In the genomic region with DNA sequence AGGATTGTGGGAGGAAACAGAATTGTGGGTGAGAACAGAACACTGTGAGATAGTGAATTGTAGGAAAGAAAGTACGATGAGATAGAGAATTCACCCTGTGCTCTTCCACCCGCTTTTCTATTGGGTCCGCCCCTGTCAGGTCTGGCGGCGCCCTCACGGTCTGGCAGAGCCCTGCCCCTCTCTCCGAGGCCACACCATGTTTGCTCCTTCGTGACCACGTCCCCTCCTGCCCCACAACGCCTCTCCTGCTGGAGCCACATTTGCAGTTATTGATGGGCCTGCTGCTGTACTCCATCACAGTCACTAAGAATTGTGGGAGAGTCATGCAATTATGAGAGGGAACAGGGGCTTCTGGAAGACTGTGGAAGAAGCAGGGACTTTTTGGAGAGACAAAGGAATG, we compare ENCODE assay signal across 14 cellular contexts.
DNase-seq lines count a peak whose midpoint lies in the region; ATAC-seq and TF ChIP-seq lines count a peak whose summit lies in the region.
"Had no signal": no experiment of that assay in that cellular context is flagged by ENCODE, and none has a peak within 500 bp of the region (broad histone marks: within the 10 kb centered on the region; RNA-seq: fewer than 3 reads in every experiment).

No MANE protein-coding gene starts in this region.

- TF ChIP-seq CTCF in GM23338 (conservative IDR thresholded peaks at IDR 0.05; ENCODE audit: low read depth in 2 of 2) (no peak), neural crest cell (conservative IDR thresholded peaks at IDR 0.05) (no peak), progenitor cell of endocrine pancreas (IDR thresholded peaks at IDR 0.05; ENCODE audit: unreplicated experiment) (no peak), coronary artery (IDR thresholded peaks at IDR 0.05) (no peak)

- H3K4me3 ChIP-seq in GM23338 (no peak overlapping the region), coronary artery (no peak overlapping the region)
- H3K4me3 ChIP-seq: HAP-1 had no signal

- H3K36me3 ChIP-seq in GM23338 (ENCODE audit: insufficient read depth) = no peaks in the 10 kb centered on the region
- H3K36me3 ChIP-seq: HAP-1 had no signal

- DNase-seq in GM23338 (ENCODE audit: low spot score) (no peak), neural crest cell (ENCODE audit: low read depth, low spot score) (no peak), progenitor cell of endocrine pancreas (ENCODE audit: low spot score, unreplicated experiment) (no peak), coronary artery (ENCODE audit: low spot score) (no peak)
- DNase-seq: C1 segment of cervical spinal cord; CD4-positive, alpha-beta memory T cell; COR-L47; DMS153; DND-41; GOT3; HFFc6 had no signal

- H3K27ac ChIP-seq in GM23338 (ENCODE audit: low read depth) (no peak overlapping the region), coronary artery (no peak overlapping the region)

- no peaks in the 10 kb centered on the region for H3K4me1 ChIP-seq in GM23338 (ENCODE audit: insufficient read depth)

- no peak overlapping the region for H3K27ac Mint-ChIP-seq in GM23338
- peak overlapping the region; percentile 11 for H3K27ac Mint-ChIP-seq in neural crest cell (ENCODE audit: unreplicated experiment)
- peak overlapping the region; percentile 22 for H3K27ac Mint-ChIP-seq in progenitor cell of endocrine pancreas
- H3K27ac Mint-ChIP-seq: HFFc6 had no signal

- no peaks in the 10 kb centered on the region for H3K27me3 ChIP-seq in GM23338 (ENCODE audit: insufficient read depth)

- peaks cover 6% of the 10 kb centered on the region; the same call in 1 of the 2 replicates for H3K9me2 ChIP-seq in GM23338 (ENCODE audit: insufficient read depth)

- H3K4me3 Mint-ChIP-seq in GM23338 (no peak overlapping the region), neural crest cell (no peak overlapping the region), progenitor cell of endocrine pancreas (ENCODE audit: low read depth) (no peak overlapping the region)
- H3K4me3 Mint-ChIP-seq: CD4-positive, alpha-beta memory T cell; HFFc6 had no signal

- H4K20me1 ChIP-seq in GM23338 (replicated peaks; ENCODE audit: insufficient read depth) = no peaks in the 10 kb centered on the region

- peak overlapping the region; percentile 28; the same call in 1 of the 2 replicates for H2AFZ ChIP-seq in GM23338

- H3K27me3 Mint-ChIP-seq in GM23338 (ENCODE audit: insufficient read depth, low read depth, poor library complexity) (peaks cover 5% of the 10 kb centered on the region), neural crest cell (ENCODE audit: low read depth) (no peaks in the 10 kb centered on the region), progenitor cell of endocrine pancreas (no peaks in the 10 kb centered on the region)
- H3K27me3 Mint-ChIP-seq: CD4-positive, alpha-beta memory T cell had no signal

- H3K9me3 Mint-ChIP-seq in GM23338 (no peaks in the 10 kb centered on the region; the same call in 1 of the 3 replicates), neural crest cell (peaks cover 5% of the 10 kb centered on the region), progenitor cell of endocrine pancreas (ENCODE audit: low read depth) (peaks cover 5% of the 10 kb centered on the region)

- H3K36me3 Mint-ChIP-seq in GM23338 (ENCODE audit: low read depth) (no peaks in the 10 kb centered on the region), neural crest cell (ENCODE audit: low read depth) (peaks cover 2% of the 10 kb centered on the region), progenitor cell of endocrine pancreas (ENCODE audit: insufficient read depth) (no peaks in the 10 kb centered on the region)

- ATAC-seq in GM23338 (no peak), GM21619 (IDR thresholded peaks at IDR 0.05; ENCODE audit: unreplicated experiment) (no peak), HG03280 (IDR thresholded peaks at IDR 0.05; ENCODE audit: unreplicated experiment) (no peak)

- H3K4me1 Mint-ChIP-seq in GM23338 = no peaks in the 10 kb centered on the region; the same call in 2 of the 3 replicates
- H3K4me1 Mint-ChIP-seq in neural crest cell = no peaks in the 10 kb centered on the region
- H3K4me1 Mint-ChIP-seq in progenitor cell of endocrine pancreas (ENCODE audit: low read depth) = peaks cover 2% of the 10 kb centered on the region

- H3F3A ChIP-seq in GM23338 (replicated peaks; ENCODE audit: low read depth) = no peaks in the 10 kb centered on the region

- no peaks in the 10 kb centered on the region for H3K79me2 ChIP-seq in GM23338 (replicated peaks; ENCODE audit: insufficient read depth)

- H3K4me2 ChIP-seq in GM23338 = no peak overlapping the region

TF ChIP-seq in GM23338, 12 proteins besides CTCF, POLR2A, EP300 and RAD21 (continues in another document):
- TF ChIP-seq POLR2AphosphoS5 (IDR thresholded peaks at IDR 0.05; ENCODE audit: low read depth) (no peak), STAT1 (IDR thresholded peaks at IDR 0.05; ENCODE audit: unreplicated experiment) (no peak), JUNB (IDR thresholded peaks at IDR 0.05; ENCODE audit: unreplicated experiment) (no peak), EZH2 (IDR thresholded peaks at IDR 0.05; ENCODE audit: low read depth, unreplicated experiment) (no peak), ZNF331 (CRISPR knock-in tag; IDR thresholded peaks at IDR 0.05; ENCODE audit: low read depth) (no peak), REST (IDR thresholded peaks at IDR 0.05; ENCODE audit: unreplicated experiment) (no peak), CREB1 (CRISPR knock-in tag; IDR thresholded peaks at IDR 0.05; ENCODE audit: low read depth) (no peak), ZNF114 (CRISPR knock-in tag; IDR thresholded peaks at IDR 0.05) (no peak)
